Comparison of ENCODE assay signal across 17 cellular contexts in genomic region chr13:26324867-26325266, GRCh38.
"Had no signal": no experiment of that assay in that cellular context is flagged by ENCODE, and none has a peak within 500 bp of the region (broad histone marks: within the 10 kb centered on the region; RNA-seq: fewer than 3 reads in every experiment).

No MANE protein-coding gene starts in this region.

- H3K27ac Mint-ChIP-seq: activated CD4-positive, alpha-beta memory T cell treated with anti-CD3 and anti-CD28 coated beads for 36 hours; activated naive CD4-positive, alpha-beta T cell treated with anti-CD3 and anti-CD28 coated beads for 36 hours; activated T-cell treated with anti-CD3 and anti-CD28 coated beads, Interleukin-2, amount 50 U/mL, for 24 hours; endodermal cell; T-helper 2 cell treated with Interferon-gamma antibody and Interleukin-4, amounts not matched to agents 5 μg/mL and 100 μg/mL, for 36 hours; WTC11 had no signal

- H3K27ac ChIP-seq: ascending aorta, gastroesophageal sphincter, right lobe of liver had no signal

- DNase-seq: activated CD4-positive, alpha-beta memory T cell treated with anti-CD3 and anti-CD28 coated beads for 36 hours; activated CD4-positive, alpha-beta T cell treated with anti-CD3 and anti-CD28 coated beads for 4 hours; activated naive CD4-positive, alpha-beta T cell treated with anti-CD3 and anti-CD28 coated beads for 36 hours; activated T-cell treated with anti-CD3 and anti-CD28 coated beads, Interleukin-2, amount 50 U/mL, for 24 hours; endodermal cell; erythroblast; heart left ventricle; kidney; midbrain; right lobe of liver; stimulated activated naive CD4-positive, alpha-beta T cell had no signal

- H3K9me3 ChIP-seq: ascending aorta, gastroesophageal sphincter, right lobe of liver had no signal

- H3K4me3 ChIP-seq: ascending aorta, gastroesophageal sphincter, heart left ventricle, right lobe of liver had no signal

- H3K36me3 Mint-ChIP-seq: activated CD4-positive, alpha-beta memory T cell treated with anti-CD3 and anti-CD28 coated beads for 36 hours; WTC11 had no signal

- ATAC-seq: gastroesophageal sphincter, heart left ventricle, left lobe of liver, right lobe of liver, WTC11 had no signal

- H3K27me3 ChIP-seq: ascending aorta, gastroesophageal sphincter, heart left ventricle, right lobe of liver had no signal

- H3K36me3 ChIP-seq: ascending aorta, gastroesophageal sphincter, heart left ventricle, right lobe of liver had no signal

- H3K4me1 ChIP-seq: right lobe of liver had no signal

- H3K4me3 Mint-ChIP-seq: activated CD4-positive, alpha-beta memory T cell treated with anti-CD3 and anti-CD28 coated beads for 36 hours; activated naive CD4-positive, alpha-beta T cell treated with anti-CD3 and anti-CD28 coated beads for 36 hours; activated T-cell treated with anti-CD3 and anti-CD28 coated beads, Interleukin-2, amount 50 U/mL, for 24 hours; endodermal cell; neural crest cell; T-helper 2 cell treated with Interferon-gamma antibody and Interleukin-4, amounts not matched to agents 5 μg/mL and 100 μg/mL, for 36 hours; WTC11 had no signal

- H3K9me3 Mint-ChIP-seq: activated CD4-positive, alpha-beta memory T cell treated with anti-CD3 and anti-CD28 coated beads for 36 hours; endodermal cell had no signal
